ENCODE assay signal across 8 cellular contexts in genomic region chrX:53320543-53321215, GRCh38. TPM values are rescaled to one million over a fixed set of nuclear protein-coding genes. Genes with fewer than 3 reads are reported as not detected.
DNase-seq lines count a peak whose midpoint lies in the region; ATAC-seq and TF ChIP-seq lines count a peak whose summit lies in the region.

No MANE protein-coding gene starts in this region.

- H3K9me3 Mint-ChIP-seq in activated CD8-positive, alpha-beta memory T cell treated with anti-CD3 and anti-CD28 coated beads, Interleukin-2, amount 10 ng/mL, durations not matched to agents 7 days and 5 days (ENCODE audit: low read depth) = no peaks in the 10 kb centered on the region
- H3K9me3 Mint-ChIP-seq in endothelial cell (ENCODE audit: unreplicated experiment) = no peaks in the 10 kb centered on the region

- peak; percentile 44 for ATAC-seq in activated CD8-positive, alpha-beta memory T cell treated with anti-CD3 and anti-CD28 coated beads, Interleukin-2, amount 10 ng/mL, durations not matched to agents 7 days and 5 days
- ATAC-seq in thoracic aorta (ENCODE audit: insufficient number of reproducible peaks, low FRiP score, low read depth) = no peak

- no peaks in the 10 kb centered on the region for H3K36me3 ChIP-seq in kidney epithelial cell (ENCODE audit: control insufficient read depth, insufficient read depth, low read length)
- H3K36me3 ChIP-seq in thoracic aorta = no peaks in the 10 kb centered on the region

- TF ChIP-seq CTCF in astrocyte of the cerebellum (IDR thresholded peaks at IDR 0.05; ENCODE audit: low read depth, low read length, missing control alignments) = no peak
- no peak for TF ChIP-seq CTCF in kidney epithelial cell (IDR thresholded peaks at IDR 0.05; ENCODE audit: insufficient read depth, low read length, poor library complexity, severe bottlenecking)
- TF ChIP-seq CTCF in thoracic aorta (IDR thresholded peaks at IDR 0.05) = no peak
- TF ChIP-seq CTCF in endothelial cell (IDR thresholded peaks at IDR 0.05; ENCODE audit: unreplicated experiment) = no peak

- H3K27me3 Mint-ChIP-seq in activated CD8-positive, alpha-beta memory T cell treated with anti-CD3 and anti-CD28 coated beads, Interleukin-2, amount 10 ng/mL, durations not matched to agents 7 days and 5 days = peaks cover 57% of the 10 kb centered on the region
- peaks cover 5% of the 10 kb centered on the region for H3K27me3 Mint-ChIP-seq in endothelial cell (ENCODE audit: unreplicated experiment)

- H3K4me1 Mint-ChIP-seq in activated CD8-positive, alpha-beta memory T cell treated with anti-CD3 and anti-CD28 coated beads, Interleukin-2, amount 10 ng/mL, durations not matched to agents 7 days and 5 days = peaks cover 9% of the 10 kb centered on the region
- peaks cover 31% of the 10 kb centered on the region for H3K4me1 Mint-ChIP-seq in endothelial cell (ENCODE audit: unreplicated experiment)

- H3K27ac ChIP-seq in thoracic aorta = no peak overlapping the region

- no peaks in the 10 kb centered on the region for H3K9me3 ChIP-seq in thoracic aorta

- CTCF ChIA-PET in activated CD8-positive, alpha-beta memory T cell treated with anti-CD3 and anti-CD28 coated beads, Interleukin-2, amount 10 ng/mL, durations not matched to agents 7 days and 5 days (lab: Charles Lee) = interaction anchor here (0.6 to 5.2 kb wide), 6 partner anchors 8 to 161 kb away, joined by 3 to 46 read pairs (median 4); no protein-coding TSS in a partner anchor

- H3K4me1 ChIP-seq in thoracic aorta (ENCODE audit: control insufficient read depth in 1 of 2, low read depth in 2 of 2) = peaks cover 0 to 17% of the 10 kb centered on the region in 2 donors

- H3K27me3 ChIP-seq in kidney epithelial cell (ENCODE audit: control insufficient read depth, insufficient read depth, low read length) = peaks cover 56% of the 10 kb centered on the region
- no peaks in the 10 kb centered on the region for H3K27me3 ChIP-seq in thoracic aorta (replicated peaks; ENCODE audit: insufficient read depth)

- in situ Hi-C loops in astrocyte of the cerebellum (cut with HindIII; ENCODE audit: low sequenced_read_pairs) = no loop called here

- H3K4me3 ChIP-seq in astrocyte of the cerebellum (ENCODE audit: low read depth, low read length) = peak overlapping the region; percentile 48
- H3K4me3 ChIP-seq in kidney epithelial cell (ENCODE audit: low read depth, low read length) = peak overlapping the region; percentile 35
- H3K4me3 ChIP-seq in thoracic aorta = peak overlapping the region; percentile 78

- no peak overlapping the region for H3K4me3 Mint-ChIP-seq in activated CD8-positive, alpha-beta memory T cell treated with anti-CD3 and anti-CD28 coated beads, Interleukin-2, amount 10 ng/mL, durations not matched to agents 7 days and 5 days
- H3K4me3 Mint-ChIP-seq in endothelial cell (ENCODE audit: unreplicated experiment) = no peak overlapping the region

- no peaks in the 10 kb centered on the region for H3K36me3 Mint-ChIP-seq in activated CD8-positive, alpha-beta memory T cell treated with anti-CD3 and anti-CD28 coated beads, Interleukin-2, amount 10 ng/mL, durations not matched to agents 7 days and 5 days
- H3K36me3 Mint-ChIP-seq in endothelial cell (ENCODE audit: low read depth, unreplicated experiment) = no peaks in the 10 kb centered on the region

- no peak overlapping the region for H3K27ac Mint-ChIP-seq in activated CD8-positive, alpha-beta memory T cell treated with anti-CD3 and anti-CD28 coated beads, Interleukin-2, amount 10 ng/mL, durations not matched to agents 7 days and 5 days
- no peak overlapping the region for H3K27ac Mint-ChIP-seq in endothelial cell (ENCODE audit: unreplicated experiment)

- peak; percentile 39 for DNase-seq in activated CD8-positive, alpha-beta memory T cell treated with anti-CD3 and anti-CD28 coated beads, Interleukin-2, amount 10 ng/mL, durations not matched to agents 7 days and 5 days
- no peak for DNase-seq in activated CD8-positive, alpha-beta memory T cell treated with anti-CD3 and anti-CD28 coated beads for 24 hours
- DNase-seq in astrocyte of the cerebellum (ENCODE audit: low read depth) = no peak
- no peak for DNase-seq in kidney epithelial cell (ENCODE audit: low read depth)
- DNase-seq in thoracic aorta (ENCODE audit: low spot score) = no peak
- DNase-seq in endothelial cell (ENCODE audit: low spot score) = no peak
- no peak for DNase-seq in SK-N-DZ (ENCODE audit: low spot score)
- no peak for DNase-seq in stimulated activated naive CD4-positive, alpha-beta T cell treated with Interleukin-2 at 50 U/mL for 16 hours (lab: John Stamatoyannopoulos, UW)

RNA-seq across cellular contexts. Expression of gene IQSEC2, which starts 39.3 kb away (rescaled TPM):
- total RNA-seq in activated CD8-positive, alpha-beta memory T cell treated with anti-CD3 and anti-CD28 coated beads, Interleukin-2, amount 10 ng/mL, durations not matched to agents 7 days and 5 days = under 1 TPM in 1 of 2 experiments, not detected in 1; 0.40 TPM
- total RNA-seq in kidney epithelial cell (5.4 and 7.2 TPM in 2 replicates), thoracic aorta (10 to 100 TPM; 12.2 to 21.1 TPM), endothelial cell (ENCODE audit: unreplicated experiment) (38.9 TPM)
- 2.6 and 4.2 TPM in 2 replicates for polyA plus RNA-seq in SK-N-DZ (2014; cell fraction: cytosol; rRNA removed)
- 6.5 and 8.8 TPM in 2 replicates for polyA plus RNA-seq in SK-N-DZ (2014; cell fraction: nucleus; rRNA removed)
